In genomic region chr7:81004098-81004497, GRCh38 we compare ENCODE assay signal across 15 cellular contexts.
DNase-seq lines count a peak whose midpoint lies in the region; ATAC-seq and TF ChIP-seq lines count a peak whose summit lies in the region.
"Had no signal": no experiment of that assay in that cellular context is flagged by ENCODE, and none has a peak within 500 bp of the region (broad histone marks: within the 10 kb centered on the region; RNA-seq: fewer than 3 reads in every experiment).

No MANE protein-coding gene starts in this region.

- no peak overlapping the region for H2BK12ac ChIP-seq in mesenchymal stem cell (ENCODE audit: low read length in 2 of 2)

- H3K79me1 ChIP-seq in IMR-90 (ENCODE audit: low read depth in 1 of 2, low read length in 2 of 2) (no peaks in the 10 kb centered on the region), mesenchymal stem cell (replicated peaks; ENCODE audit: low read length, poor library complexity, severe bottlenecking) (no peaks in the 10 kb centered on the region)

- H3K4me1 ChIP-seq in IMR-90 (ENCODE audit: control insufficient read depth, insufficient read depth, low read length) (no peaks in the 10 kb centered on the region), mesenchymal stem cell (ENCODE audit: control insufficient read depth, insufficient read depth, low read depth, low read length) (no peaks in the 10 kb centered on the region)
- H3K4me1 ChIP-seq: ascending aorta, parathyroid adenoma had no signal

- no peak overlapping the region for H4K5ac ChIP-seq in IMR-90 (ENCODE audit: low read depth, low read length)

- H3K18ac ChIP-seq in IMR-90 (ENCODE audit: low read depth, low read length) (no peak overlapping the region), mesenchymal stem cell (ENCODE audit: low read depth in 1 of 2, low read length in 2 of 2) (no peak overlapping the region)

- H3K9ac ChIP-seq in IMR-90 (ENCODE audit: low read depth, low read length) = no peak overlapping the region
- peak overlapping the region; percentile 58 for H3K9ac ChIP-seq in mesenchymal stem cell (ENCODE audit: low read length)
- H3K9ac ChIP-seq: parathyroid adenoma had no signal

- H4K8ac ChIP-seq in IMR-90 (ENCODE audit: low read depth in 2 of 2, low read length in 2 of 2) = no peak overlapping the region
- H4K8ac ChIP-seq in mesenchymal stem cell (ENCODE audit: low read length) = no peak overlapping the region

- no TSS peak for BruUV-seq in IMR-90 (replicated peaks; lab: Mats Ljungman, UMichigan)

- no CpG with 5 or more reads among the region's 1 CpG for WGBS in IMR-90 (ENCODE audit: extremely low coverage in 2 of 2, insufficient read length in 1 of 2), 2 experiments
- WGBS in mesenchymal stem cell = 100% methylated on average over 1 of the region's 1 CpG

- no peak overlapping the region for H2BK20ac ChIP-seq in IMR-90 (ENCODE audit: low read depth, low read length)

- H3K4me3 ChIP-seq in AG10803 (ENCODE audit: low read length) = no peak overlapping the region
- no peak overlapping the region for H3K4me3 ChIP-seq in IMR-90 (ENCODE audit: insufficient read depth, low read depth, low read length)
- no peak overlapping the region for H3K4me3 ChIP-seq in cardiac fibroblast (replicated peaks in 1 of 2; ENCODE audit: low read depth in 2 of 2, low read length in 2 of 2)
- no peak overlapping the region for H3K4me3 ChIP-seq in mesenchymal stem cell (ENCODE audit: insufficient read depth in 1 of 2, low read depth in 1 of 2, low read length in 2 of 2)
- no peak overlapping the region for H3K4me3 ChIP-seq in H7 (ENCODE audit: insufficient read depth, low read depth, low read length)
- H3K4me3 ChIP-seq: ascending aorta had no signal

- no peak overlapping the region for H3K4me2 ChIP-seq in IMR-90 (ENCODE audit: low read depth, low read length)
- H3K4me2 ChIP-seq in mesenchymal stem cell (ENCODE audit: low read length, poor library complexity, severe bottlenecking) = no peak overlapping the region

- TF ChIP-seq CTCF in AG10803 (conservative IDR thresholded peaks at IDR 0.05; ENCODE audit: low read length) (no peak), IMR-90 (conservative IDR thresholded peaks at IDR 0.05; ENCODE audit: low read depth, low read length) (no peak), cardiac fibroblast (IDR thresholded peaks at IDR 0.05; ENCODE audit: low read depth, low read length) (no peak)

- no peak overlapping the region; the same call in 1 of the 2 replicates for H3K23ac ChIP-seq in IMR-90 (ENCODE audit: low read depth, low read length)
- no peak overlapping the region for H3K23ac ChIP-seq in mesenchymal stem cell (ENCODE audit: low read length in 2 of 2)

- no peak for TF ChIP-seq POLR2A in IMR-90 (IDR thresholded peaks at IDR 0.05; ENCODE audit: low read depth, low read length)

- H3K27me3 ChIP-seq in IMR-90 (ENCODE audit: control insufficient read depth, insufficient read depth, low read length) (no peaks in the 10 kb centered on the region), mesenchymal stem cell (ENCODE audit: control insufficient read depth in 1 of 2, insufficient read depth in 1 of 2, low read length in 2 of 2) (no peaks in the 10 kb centered on the region), H7 (ENCODE audit: control insufficient read depth, insufficient read depth, low read length) (no peaks in the 10 kb centered on the region)
- H3K27me3 ChIP-seq: ascending aorta had no signal

- peak; percentile 21 for DNase-seq in AG10803 (ENCODE audit: low read depth)
- DNase-seq in IMR-90 = peak; percentile 81
- DNase-seq in cardiac fibroblast (ENCODE audit: low read depth in 2 of 2) = peak; percentile 20 to 91
- peak; percentile 13 for DNase-seq in mesenchymal stem cell
- no peak for DNase-seq in posterior vena cava (ENCODE audit: low spot score)
- no peak for DNase-seq in COLO668 (lab: John Stamatoyannopoulos, UW; ENCODE audit: unreplicated experiment)
- no peak for DNase-seq in H7
- DNase-seq: activated CD4-positive, alpha-beta T cell treated with anti-CD3 and anti-CD28 coated beads for 4 hours; DMS79; effector memory CD8-positive, alpha-beta T cell; NCI-H2227 treated with DMSO at 0.1 percent for 48 hours; T-cell had no signal

- no peak overlapping the region for H2BK15ac ChIP-seq in IMR-90 (ENCODE audit: low read depth, low read length)
- H2BK15ac ChIP-seq in mesenchymal stem cell (ENCODE audit: low read depth, poor library complexity, severe bottlenecking) = no peak overlapping the region

- dilution Hi-C loops in IMR-90 (cut with HindIII; ENCODE audit: low sequenced_read_pairs, unreplicated experiment) = no loop called here

- H3K56ac ChIP-seq in IMR-90 (ENCODE audit: extremely low read depth, insufficient read depth, low read length) = no peak overlapping the region

- POLR2A ChIA-PET in IMR-90 (lab: Charles Lee; ENCODE audit: unreplicated experiment) = no interaction called here

- no peak for TF ChIP-seq RAD21 in IMR-90 (IDR thresholded peaks at IDR 0.05; ENCODE audit: low read length)

- H2AFZ ChIP-seq in IMR-90 (replicated peaks; ENCODE audit: low read length, poor library complexity) (no peak overlapping the region), mesenchymal stem cell (ENCODE audit: low read depth, low read length) (no peak overlapping the region)
- H2AFZ ChIP-seq: parathyroid adenoma had no signal

- ATAC-seq in IMR-90 (ENCODE audit: low read depth) (peak; percentile 59; the same call in 1 of the 2 replicates), HG02588 (IDR thresholded peaks at IDR 0.05; ENCODE audit: unreplicated experiment) (no peak)
- ATAC-seq: effector memory CD8-positive, alpha-beta T cell; T-cell had no signal

- H3K27ac ChIP-seq in IMR-90 (ENCODE audit: insufficient read depth, low read length) (no peak overlapping the region), mesenchymal stem cell (ENCODE audit: low read length, poor library complexity, severe bottlenecking) (no peak overlapping the region)
- H3K27ac ChIP-seq: ascending aorta, parathyroid adenoma had no signal

- H2BK5ac ChIP-seq in IMR-90 (ENCODE audit: low read depth, low read length, poor library complexity, severe bottlenecking) = no peak overlapping the region
- no peak overlapping the region for H2BK5ac ChIP-seq in mesenchymal stem cell (ENCODE audit: low read depth, low read length, poor library complexity, severe bottlenecking)

- H3K36me3 ChIP-seq in IMR-90 (ENCODE audit: control insufficient read depth, insufficient read depth, low read length) (no peaks in the 10 kb centered on the region), mesenchymal stem cell (ENCODE audit: control insufficient read depth in 1 of 2, insufficient read depth in 2 of 2, low read depth in 1 of 2, low read length in 2 of 2) (no peaks in the 10 kb centered on the region), H7 (replicated peaks; ENCODE audit: control insufficient read depth, insufficient read depth, low read length) (no peaks in the 10 kb centered on the region)
- H3K36me3 ChIP-seq: ascending aorta had no signal

- H2AK9ac ChIP-seq in IMR-90 (replicated peaks; ENCODE audit: low read depth, low read length, poor library complexity) = no peak overlapping the region

- H3K9me3 ChIP-seq in IMR-90 (ENCODE audit: control insufficient read depth, insufficient read depth, low read length) (no peaks in the 10 kb centered on the region), mesenchymal stem cell (ENCODE audit: control insufficient read depth, low read length) (no peaks in the 10 kb centered on the region)
- H3K9me3 ChIP-seq: ascending aorta had no signal

- H4K20me1 ChIP-seq in IMR-90 (ENCODE audit: insufficient read depth, low read length) = no peaks in the 10 kb centered on the region

- H2AK5ac ChIP-seq in IMR-90 (ENCODE audit: low read depth, low read length) = no peak overlapping the region
- H2AK5ac ChIP-seq in mesenchymal stem cell (ENCODE audit: low read length, severe bottlenecking) = no peak overlapping the region

- CTCF ChIA-PET in IMR-90 (lab: Yijun Ruan, JAX) = no interaction called here

- no peaks in the 10 kb centered on the region for H3K9me1 ChIP-seq in IMR-90 (ENCODE audit: insufficient read depth, low read length)

- H3K14ac ChIP-seq in IMR-90 (replicated peaks; ENCODE audit: low read depth, low read length) (no peak overlapping the region), mesenchymal stem cell (ENCODE audit: low read length in 2 of 2) (no peak overlapping the region)

- H2BK120ac ChIP-seq in IMR-90 (ENCODE audit: low read depth, low read length) = no peak overlapping the region
- H2BK120ac ChIP-seq in mesenchymal stem cell (ENCODE audit: low read depth, low read length) = no peak overlapping the region

- H4K91ac ChIP-seq in IMR-90 (ENCODE audit: insufficient read depth, low read depth, low read length) = no peak overlapping the region
- H4K91ac ChIP-seq in mesenchymal stem cell (ENCODE audit: low read length) = no peak overlapping the region

- intact Hi-C loops in IMR-90 (cut with micrococcal nuclease) = no loop called here
- intact Hi-C loops in posterior vena cava (cut with DNase I) = no loop called here

- H3K4ac ChIP-seq in IMR-90 (ENCODE audit: low read depth, low read length) = no peak overlapping the region
- no peak overlapping the region for H3K4ac ChIP-seq in mesenchymal stem cell (ENCODE audit: low read depth in 1 of 2, low read length in 2 of 2)

- in situ Hi-C loops in IMR-90 (cut with MboI; ENCODE audit: low sequenced_read_pairs) = no loop called here

TF ChIP-seq in IMR-90, 13 proteins besides CTCF, POLR2A, EP300 and RAD21:
- TF ChIP-seq MAZ (IDR thresholded peaks at IDR 0.05; ENCODE audit: borderline replicate concordance, low read depth, low read length) (no peak), USF2 (IDR thresholded peaks at IDR 0.05; ENCODE audit: low read depth, low read length) (peak; percentile 57)

Comparison
In these comparisons a context has a peak if more than half of its experiments do, and no peak if none do; other contexts are left out.
1. DNase-seq: peak in AG10803 (single experiment), IMR-90 (single experiment), cardiac fibroblast (2 of 2) and mesenchymal stem cell (single experiment); none in posterior vena cava (single experiment), COLO668 (single experiment) and H7 (single experiment).